ENCODE assay signal across 8 cellular contexts in the genomic region with DNA sequence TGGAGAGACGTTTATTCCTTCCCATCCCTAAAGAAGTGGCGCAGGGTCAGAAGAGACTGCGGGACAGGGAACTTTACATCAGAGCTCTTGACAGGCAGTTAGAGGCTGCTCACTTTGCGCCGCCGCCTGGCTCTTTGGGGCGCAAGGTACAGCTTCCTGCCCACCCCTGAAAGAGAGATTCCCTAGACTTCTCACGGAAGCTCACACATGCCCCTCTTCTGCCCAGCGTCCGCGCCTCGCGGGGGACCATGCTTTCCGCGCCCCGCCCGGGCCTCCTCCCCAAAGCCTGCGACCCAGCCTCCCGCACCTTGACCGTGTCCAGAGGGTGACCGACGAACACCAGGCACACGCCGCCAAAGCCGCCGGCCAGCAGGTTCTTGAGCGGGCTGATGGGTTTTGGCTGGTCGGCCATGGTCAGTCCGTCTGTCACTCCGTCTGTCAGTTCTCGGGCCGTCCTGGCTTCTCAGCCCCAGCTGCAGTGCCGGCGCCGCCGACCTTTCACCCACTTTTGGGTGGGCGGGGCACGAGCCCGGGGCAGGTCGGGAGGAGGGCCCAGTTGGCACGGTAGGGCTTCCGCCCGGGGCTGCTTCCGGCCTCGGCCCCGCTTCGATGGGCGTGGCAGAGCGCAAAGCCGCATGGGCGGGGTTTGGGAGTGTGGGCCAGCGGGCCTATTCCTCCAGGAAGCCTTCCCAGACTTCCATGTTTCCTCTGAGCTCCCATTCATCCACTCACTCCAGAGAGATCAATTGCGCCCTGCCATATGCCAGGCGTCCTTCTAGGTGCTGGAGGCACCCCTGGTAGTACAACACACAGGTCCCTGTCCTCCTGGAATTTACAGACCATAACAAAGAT.
A peak's percentile ranks its signal among the peaks of the same experiment; 100 is the strongest.
DNase-seq lines count a peak whose midpoint lies in the region; ATAC-seq and TF ChIP-seq lines count a peak whose summit lies in the region.

Gene SLC25A20 (minus strand): TSS at position 500 of the 852 bp plus-strand sequence. CDS start 88 bp downstream, at position 412.

- peak; percentile 90 for ATAC-seq in HG02610 (IDR thresholded peaks at IDR 0.05; ENCODE audit: unreplicated experiment)

- DNase-seq in NCI-H128 (lab: John Stamatoyannopoulos, UW; ENCODE audit: unreplicated experiment) = peak; percentile 64
- peak; percentile 81 for DNase-seq in T-helper 9 cell
- DNase-seq in astrocyte of the hippocampus (ENCODE audit: low read depth, low spot score) = peak; percentile 94
- peak in 50 of 51 donors; percentile 11 to 84 (median 66) for DNase-seq in hypothalamus (lab: John Stamatoyannopoulos, UW)
- DNase-seq in retinal pigment epithelial cell (ENCODE audit: low read depth) = peak; percentile 39
- no peak for DNase-seq in OCI-M2 (lab: John Stamatoyannopoulos, UW; ENCODE audit: unreplicated experiment)

- no peak for TF ChIP-seq CTCF in GM12875 (IDR thresholded peaks at IDR 0.05; ENCODE audit: borderline replicate concordance, insufficient read depth, low read depth, low read length)
- TF ChIP-seq CTCF in retinal pigment epithelial cell (conservative IDR thresholded peaks at IDR 0.05; ENCODE audit: low read depth, low read length) = no peak

- H3K4me3 ChIP-seq in GM12875 (ENCODE audit: low read depth, low read length) (peak within 1 kb of the TSS; percentile 71), retinal pigment epithelial cell (ENCODE audit: low read length) (peak within 1 kb of the TSS; percentile 82)
